ENCODE assay signal across 2 cellular contexts in the genomic region with DNA sequence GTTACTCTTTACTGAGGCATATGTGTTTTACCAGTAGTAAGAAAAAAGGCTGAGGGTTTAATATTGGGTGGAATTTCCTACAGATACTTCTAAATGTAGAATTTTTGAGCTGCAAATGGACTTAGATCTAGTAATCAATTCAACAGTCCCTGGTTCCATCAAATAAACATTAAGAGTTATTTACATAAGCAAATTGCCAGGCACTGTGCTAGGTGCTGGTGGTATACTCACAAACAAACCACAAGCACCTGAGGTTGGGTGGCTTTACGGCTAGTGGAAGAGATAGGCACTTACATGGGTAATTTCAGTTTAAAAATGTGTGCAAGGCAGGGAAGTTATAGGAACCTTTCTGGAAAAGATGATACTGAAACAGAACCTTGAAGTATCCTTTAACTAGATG.
A peak's percentile ranks its signal among the peaks of the same experiment; 100 is the strongest.
TF ChIP-seq lines count a peak whose summit lies in the region.

No MANE protein-coding gene starts in this region.

TF ChIP-seq in liver, 16 proteins besides CTCF, POLR2A, EP300 and RAD21:
- TF ChIP-seq ATF3 (IDR thresholded peaks at IDR 0.05) (no peak), HNF4A (conservative IDR thresholded peaks at IDR 0.05) (peak in 1 of 2 donors; percentile 13), FOXA2 (IDR thresholded peaks at IDR 0.05) (peak; percentile 40)

TF ChIP-seq in HepG2, 621 proteins besides CTCF, POLR2A, EP300 and RAD21:
- no peak for TF ChIP-seq POLR2AphosphoS2 (IDR thresholded peaks at IDR 0.05; ENCODE audit: low read depth, low read length)
- no peak for TF ChIP-seq NAIF1 (CRISPR knock-in tag; IDR thresholded peaks at IDR 0.05; ENCODE audit: borderline replicate concordance)
- TF ChIP-seq, protein P1, sequence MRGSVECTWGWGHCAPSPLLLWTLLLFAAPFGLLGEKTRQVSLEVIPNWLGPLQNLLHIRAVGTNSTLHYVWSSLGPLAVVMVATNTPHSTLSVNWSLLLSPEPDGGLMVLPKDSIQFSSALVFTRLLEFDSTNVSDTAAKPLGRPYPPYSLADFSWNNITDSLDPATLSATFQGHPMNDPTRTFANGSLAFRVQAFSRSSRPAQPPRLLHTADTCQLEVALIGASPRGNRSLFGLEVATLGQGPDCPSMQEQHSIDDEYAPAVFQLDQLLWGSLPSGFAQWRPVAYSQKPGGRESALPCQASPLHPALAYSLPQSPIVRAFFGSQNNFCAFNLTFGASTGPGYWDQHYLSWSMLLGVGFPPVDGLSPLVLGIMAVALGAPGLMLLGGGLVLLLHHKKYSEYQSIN (CRISPR knock-in tag; IDR thresholded peaks at IDR 0.05; ENCODE audit: borderline replicate concordance) = no peak
- TF ChIP-seq, protein P2, sequence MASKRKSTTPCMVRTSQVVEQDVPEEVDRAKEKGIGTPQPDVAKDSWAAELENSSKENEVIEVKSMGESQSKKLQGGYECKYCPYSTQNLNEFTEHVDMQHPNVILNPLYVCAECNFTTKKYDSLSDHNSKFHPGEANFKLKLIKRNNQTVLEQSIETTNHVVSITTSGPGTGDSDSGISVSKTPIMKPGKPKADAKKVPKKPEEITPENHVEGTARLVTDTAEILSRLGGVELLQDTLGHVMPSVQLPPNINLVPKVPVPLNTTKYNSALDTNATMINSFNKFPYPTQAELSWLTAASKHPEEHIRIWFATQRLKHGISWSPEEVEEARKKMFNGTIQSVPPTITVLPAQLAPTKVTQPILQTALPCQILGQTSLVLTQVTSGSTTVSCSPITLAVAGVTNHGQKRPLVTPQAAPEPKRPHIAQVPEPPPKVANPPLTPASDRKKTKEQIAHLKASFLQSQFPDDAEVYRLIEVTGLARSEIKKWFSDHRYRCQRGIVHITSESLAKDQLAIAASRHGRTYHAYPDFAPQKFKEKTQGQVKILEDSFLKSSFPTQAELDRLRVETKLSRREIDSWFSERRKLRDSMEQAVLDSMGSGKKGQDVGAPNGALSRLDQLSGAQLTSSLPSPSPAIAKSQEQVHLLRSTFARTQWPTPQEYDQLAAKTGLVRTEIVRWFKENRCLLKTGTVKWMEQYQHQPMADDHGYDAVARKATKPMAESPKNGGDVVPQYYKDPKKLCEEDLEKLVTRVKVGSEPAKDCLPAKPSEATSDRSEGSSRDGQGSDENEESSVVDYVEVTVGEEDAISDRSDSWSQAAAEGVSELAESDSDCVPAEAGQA (IDR thresholded peaks at IDR 0.05; ENCODE audit: low read depth) = no peak
- TF ChIP-seq, protein P2 (CRISPR knock-in tag; IDR thresholded peaks at IDR 0.05; ENCODE audit: borderline replicate concordance) = no peak
- TF ChIP-seq, protein P3, sequence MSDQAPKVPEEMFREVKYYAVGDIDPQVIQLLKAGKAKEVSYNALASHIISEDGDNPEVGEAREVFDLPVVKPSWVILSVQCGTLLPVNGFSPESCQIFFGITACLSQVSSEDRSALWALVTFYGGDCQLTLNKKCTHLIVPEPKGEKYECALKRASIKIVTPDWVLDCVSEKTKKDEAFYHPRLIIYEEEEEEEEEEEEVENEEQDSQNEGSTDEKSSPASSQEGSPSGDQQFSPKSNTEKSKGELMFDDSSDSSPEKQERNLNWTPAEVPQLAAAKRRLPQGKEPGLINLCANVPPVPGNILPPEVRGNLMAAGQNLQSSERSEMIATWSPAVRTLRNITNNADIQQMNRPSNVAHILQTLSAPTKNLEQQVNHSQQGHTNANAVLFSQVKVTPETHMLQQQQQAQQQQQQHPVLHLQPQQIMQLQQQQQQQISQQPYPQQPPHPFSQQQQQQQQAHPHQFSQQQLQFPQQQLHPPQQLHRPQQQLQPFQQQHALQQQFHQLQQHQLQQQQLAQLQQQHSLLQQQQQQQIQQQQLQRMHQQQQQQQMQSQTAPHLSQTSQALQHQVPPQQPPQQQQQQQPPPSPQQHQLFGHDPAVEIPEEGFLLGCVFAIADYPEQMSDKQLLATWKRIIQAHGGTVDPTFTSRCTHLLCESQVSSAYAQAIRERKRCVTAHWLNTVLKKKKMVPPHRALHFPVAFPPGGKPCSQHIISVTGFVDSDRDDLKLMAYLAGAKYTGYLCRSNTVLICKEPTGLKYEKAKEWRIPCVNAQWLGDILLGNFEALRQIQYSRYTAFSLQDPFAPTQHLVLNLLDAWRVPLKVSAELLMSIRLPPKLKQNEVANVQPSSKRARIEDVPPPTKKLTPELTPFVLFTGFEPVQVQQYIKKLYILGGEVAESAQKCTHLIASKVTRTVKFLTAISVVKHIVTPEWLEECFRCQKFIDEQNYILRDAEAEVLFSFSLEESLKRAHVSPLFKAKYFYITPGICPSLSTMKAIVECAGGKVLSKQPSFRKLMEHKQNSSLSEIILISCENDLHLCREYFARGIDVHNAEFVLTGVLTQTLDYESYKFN (CRISPR knock-in tag; conservative IDR thresholded peaks at IDR 0.05) = no peak
- TF ChIP-seq CREM (IDR thresholded peaks at IDR 0.05) = no peak
- TF ChIP-seq CREM (CRISPR knock-in tag; IDR thresholded peaks at IDR 0.05) = no peak
- no peak for TF ChIP-seq NPAS2 (CRISPR knock-in tag; IDR thresholded peaks at IDR 0.05; ENCODE audit: borderline replicate concordance)
- TF ChIP-seq YEATS4 (CRISPR knock-in tag; IDR thresholded peaks at IDR 0.05; ENCODE audit: borderline replicate concordance) = no peak
- TF ChIP-seq ZNF44 (CRISPR knock-in tag; IDR thresholded peaks at IDR 0.05) = no peak
- no peak for TF ChIP-seq SIN3A (IDR thresholded peaks at IDR 0.05; ENCODE audit: borderline replicate concordance, low read depth, low read length)
- TF ChIP-seq, protein P4, sequence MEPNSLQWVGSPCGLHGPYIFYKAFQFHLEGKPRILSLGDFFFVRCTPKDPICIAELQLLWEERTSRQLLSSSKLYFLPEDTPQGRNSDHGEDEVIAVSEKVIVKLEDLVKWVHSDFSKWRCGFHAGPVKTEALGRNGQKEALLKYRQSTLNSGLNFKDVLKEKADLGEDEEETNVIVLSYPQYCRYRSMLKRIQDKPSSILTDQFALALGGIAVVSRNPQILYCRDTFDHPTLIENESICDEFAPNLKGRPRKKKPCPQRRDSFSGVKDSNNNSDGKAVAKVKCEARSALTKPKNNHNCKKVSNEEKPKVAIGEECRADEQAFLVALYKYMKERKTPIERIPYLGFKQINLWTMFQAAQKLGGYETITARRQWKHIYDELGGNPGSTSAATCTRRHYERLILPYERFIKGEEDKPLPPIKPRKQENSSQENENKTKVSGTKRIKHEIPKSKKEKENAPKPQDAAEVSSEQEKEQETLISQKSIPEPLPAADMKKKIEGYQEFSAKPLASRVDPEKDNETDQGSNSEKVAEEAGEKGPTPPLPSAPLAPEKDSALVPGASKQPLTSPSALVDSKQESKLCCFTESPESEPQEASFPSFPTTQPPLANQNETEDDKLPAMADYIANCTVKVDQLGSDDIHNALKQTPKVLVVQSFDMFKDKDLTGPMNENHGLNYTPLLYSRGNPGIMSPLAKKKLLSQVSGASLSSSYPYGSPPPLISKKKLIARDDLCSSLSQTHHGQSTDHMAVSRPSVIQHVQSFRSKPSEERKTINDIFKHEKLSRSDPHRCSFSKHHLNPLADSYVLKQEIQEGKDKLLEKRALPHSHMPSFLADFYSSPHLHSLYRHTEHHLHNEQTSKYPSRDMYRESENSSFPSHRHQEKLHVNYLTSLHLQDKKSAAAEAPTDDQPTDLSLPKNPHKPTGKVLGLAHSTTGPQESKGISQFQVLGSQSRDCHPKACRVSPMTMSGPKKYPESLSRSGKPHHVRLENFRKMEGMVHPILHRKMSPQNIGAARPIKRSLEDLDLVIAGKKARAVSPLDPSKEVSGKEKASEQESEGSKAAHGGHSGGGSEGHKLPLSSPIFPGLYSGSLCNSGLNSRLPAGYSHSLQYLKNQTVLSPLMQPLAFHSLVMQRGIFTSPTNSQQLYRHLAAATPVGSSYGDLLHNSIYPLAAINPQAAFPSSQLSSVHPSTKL (CRISPR knock-in tag; IDR thresholded peaks at IDR 0.05) = no peak
